18 cellular contexts compared by ENCODE assay signal in genomic region chr6:20312581-20312980, GRCh38.
"Had no signal": no experiment of that assay in that cellular context is flagged by ENCODE, and none has a peak within 500 bp of the region (broad histone marks: within the 10 kb centered on the region; RNA-seq: fewer than 3 reads in every experiment).

No MANE protein-coding gene starts in this region.

- DNase-seq: activated CD4-positive, alpha-beta T cell treated with anti-CD3 and anti-CD28 coated beads for 36 hours; activated CD4-positive, alpha-beta T cell treated with anti-CD3 and anti-CD28 coated beads, Interleukin-2, amount 50 U/mL, for 48 hours; activated naive CD4-positive, alpha-beta T cell; activated naive CD8-positive, alpha-beta T cell treated with anti-CD3 and anti-CD28 coated beads for 36 hours; activated T-cell treated with anti-CD3 and anti-CD28 coated beads for 4 hours; amniotic stem cell; dermis blood vessel endothelial cell; effector memory CD4-positive, alpha-beta T cell; esophagus squamous epithelium; left ventricle myocardium superior; nephron progenitor cell; nucleus accumbens; posterior cingulate gyrus; stimulated activated CD8-positive, alpha-beta memory T cell treated with anti-CD3 and anti-CD28 coated beads, Interleukin-4, amount 100 ng/mL, for 48 hours; stimulated activated naive CD4-positive, alpha-beta T cell treated with Interleukin-2 at 50 U/mL for 16 hours had no signal

- H3K4me3 ChIP-seq: cardiac muscle cell, esophagus squamous epithelium, thyroid gland had no signal

- ATAC-seq: activated CD4-positive, alpha-beta T cell treated with anti-CD3 and anti-CD28 coated beads for 36 hours; left ventricle myocardium superior; WTC11 had no signal
